8 cellular contexts compared by ENCODE assay signal in genomic region chr6:98769546-98769945, GRCh38.
DNase-seq lines count a peak whose midpoint lies in the region; ATAC-seq and TF ChIP-seq lines count a peak whose summit lies in the region.
"Had no signal": no experiment of that assay in that cellular context is flagged by ENCODE, and none has a peak within 500 bp of the region (broad histone marks: within the 10 kb centered on the region; RNA-seq: fewer than 3 reads in every experiment).

No MANE protein-coding gene starts in this region.

- H3K9me2 ChIP-seq in GM23338 (ENCODE audit: insufficient read depth), result no peaks in the 10 kb centered on the region
- H3K9me2 ChIP-seq in OCI-LY1 (ENCODE audit: low read depth, low read length), result no peaks in the 10 kb centered on the region

- no peak overlapping the region for H3K4me2 ChIP-seq in GM23338
- H3K4me2 ChIP-seq in OCI-LY1 (ENCODE audit: low read length), result no peak overlapping the region

- H3K4me1 ChIP-seq in GM23338 (ENCODE audit: insufficient read depth), result no peaks in the 10 kb centered on the region
- H3K4me1 ChIP-seq in OCI-LY1 (ENCODE audit: insufficient read depth, low read length, severe bottlenecking), result no peaks in the 10 kb centered on the region
- H3K4me1 ChIP-seq: SJSA1 had no signal

- H4K20me1 ChIP-seq in GM23338 (replicated peaks; ENCODE audit: insufficient read depth) (no peaks in the 10 kb centered on the region), OCI-LY1 (ENCODE audit: insufficient read depth, low read length) (no peaks in the 10 kb centered on the region)

- DNase-seq in G401 (ENCODE audit: low spot score) (peak; percentile 28), GM23338 (ENCODE audit: low spot score) (peak; percentile 65), iPS-NIHi11 (ENCODE audit: low spot score) (peak; percentile 38), ecto neural progenitor cell (ENCODE audit: low spot score) (no peak), cardiac septum (ENCODE audit: low spot score) (no peak)

- no peaks in the 10 kb centered on the region for H3K36me3 Mint-ChIP-seq in GM23338 (ENCODE audit: low read depth)

- H3K27me3 ChIP-seq in GM23338 (ENCODE audit: insufficient read depth) (no peaks in the 10 kb centered on the region), OCI-LY1 (ENCODE audit: insufficient read depth, low read length) (no peaks in the 10 kb centered on the region)

- no peaks in the 10 kb centered on the region for H3K79me2 ChIP-seq in GM23338 (replicated peaks; ENCODE audit: insufficient read depth)
- H3K79me2 ChIP-seq in OCI-LY1 (ENCODE audit: insufficient read depth, low read length), result no peaks in the 10 kb centered on the region

- H3K27ac Mint-ChIP-seq in GM23338, result no peak overlapping the region

- no peak overlapping the region for H3K27ac ChIP-seq in GM23338 (ENCODE audit: low read depth)
- H3K27ac ChIP-seq in OCI-LY1 (ENCODE audit: low read depth, low read length, poor library complexity, severe bottlenecking), result no peak overlapping the region
- H3K27ac ChIP-seq: SJSA1 had no signal

- H3K36me3 ChIP-seq in GM23338 (ENCODE audit: insufficient read depth) (no peaks in the 10 kb centered on the region), OCI-LY1 (ENCODE audit: insufficient read depth, low read length) (no peaks in the 10 kb centered on the region)
- H3K36me3 ChIP-seq: SJSA1 had no signal

- H3K4me1 Mint-ChIP-seq in GM23338, result peaks cover 4% of the 10 kb centered on the region

- no peak overlapping the region for H3K9ac ChIP-seq in OCI-LY1 (ENCODE audit: low read length)

- in situ Hi-C loops in G401 (cut with HindIII; ENCODE audit: low sequenced_read_pairs), result no loop called here

- H3F3A ChIP-seq in GM23338 (replicated peaks; ENCODE audit: low read depth) (no peaks in the 10 kb centered on the region), OCI-LY1 (ENCODE audit: insufficient read depth, low read length) (no peaks in the 10 kb centered on the region)

- H3K4me3 Mint-ChIP-seq in GM23338, result no peak overlapping the region

- ATAC-seq in GM23338 (peak; percentile 76), HG03378 (IDR thresholded peaks at IDR 0.05; ENCODE audit: unreplicated experiment) (no peak)

- peaks cover 3% of the 10 kb centered on the region for H3K27me3 Mint-ChIP-seq in GM23338 (ENCODE audit: insufficient read depth, low read depth, poor library complexity)

- H3K9me3 ChIP-seq in OCI-LY1 (ENCODE audit: low read length), result no peaks in the 10 kb centered on the region
- H3K9me3 ChIP-seq: SJSA1 had no signal

- H3K9me3 Mint-ChIP-seq in GM23338, result no peaks in the 10 kb centered on the region; the same call in 2 of the 3 replicates

- TF ChIP-seq CTCF in GM23338 (conservative IDR thresholded peaks at IDR 0.05; ENCODE audit: low read depth in 2 of 2) (peak; percentile 56 to 70), OCI-LY1 (IDR thresholded peaks at IDR 0.05; ENCODE audit: low read length) (peak; percentile 28; the same call in 1 of the 2 replicates)

- intact Hi-C loops in cardiac septum (cut with DNase I), result no loop called here

- H3K4me3 ChIP-seq in GM23338 (no peak overlapping the region), OCI-LY1 (ENCODE audit: low read depth, low read length, poor library complexity, severe bottlenecking) (no peak overlapping the region)
- H3K4me3 ChIP-seq: SJSA1 had no signal

- H2AFZ ChIP-seq in GM23338 (no peak overlapping the region), OCI-LY1 (ENCODE audit: low read length) (no peak overlapping the region)

TF ChIP-seq in GM23338, 12 proteins besides CTCF, POLR2A, EP300 and RAD21:
- TF ChIP-seq, protein P1, sequence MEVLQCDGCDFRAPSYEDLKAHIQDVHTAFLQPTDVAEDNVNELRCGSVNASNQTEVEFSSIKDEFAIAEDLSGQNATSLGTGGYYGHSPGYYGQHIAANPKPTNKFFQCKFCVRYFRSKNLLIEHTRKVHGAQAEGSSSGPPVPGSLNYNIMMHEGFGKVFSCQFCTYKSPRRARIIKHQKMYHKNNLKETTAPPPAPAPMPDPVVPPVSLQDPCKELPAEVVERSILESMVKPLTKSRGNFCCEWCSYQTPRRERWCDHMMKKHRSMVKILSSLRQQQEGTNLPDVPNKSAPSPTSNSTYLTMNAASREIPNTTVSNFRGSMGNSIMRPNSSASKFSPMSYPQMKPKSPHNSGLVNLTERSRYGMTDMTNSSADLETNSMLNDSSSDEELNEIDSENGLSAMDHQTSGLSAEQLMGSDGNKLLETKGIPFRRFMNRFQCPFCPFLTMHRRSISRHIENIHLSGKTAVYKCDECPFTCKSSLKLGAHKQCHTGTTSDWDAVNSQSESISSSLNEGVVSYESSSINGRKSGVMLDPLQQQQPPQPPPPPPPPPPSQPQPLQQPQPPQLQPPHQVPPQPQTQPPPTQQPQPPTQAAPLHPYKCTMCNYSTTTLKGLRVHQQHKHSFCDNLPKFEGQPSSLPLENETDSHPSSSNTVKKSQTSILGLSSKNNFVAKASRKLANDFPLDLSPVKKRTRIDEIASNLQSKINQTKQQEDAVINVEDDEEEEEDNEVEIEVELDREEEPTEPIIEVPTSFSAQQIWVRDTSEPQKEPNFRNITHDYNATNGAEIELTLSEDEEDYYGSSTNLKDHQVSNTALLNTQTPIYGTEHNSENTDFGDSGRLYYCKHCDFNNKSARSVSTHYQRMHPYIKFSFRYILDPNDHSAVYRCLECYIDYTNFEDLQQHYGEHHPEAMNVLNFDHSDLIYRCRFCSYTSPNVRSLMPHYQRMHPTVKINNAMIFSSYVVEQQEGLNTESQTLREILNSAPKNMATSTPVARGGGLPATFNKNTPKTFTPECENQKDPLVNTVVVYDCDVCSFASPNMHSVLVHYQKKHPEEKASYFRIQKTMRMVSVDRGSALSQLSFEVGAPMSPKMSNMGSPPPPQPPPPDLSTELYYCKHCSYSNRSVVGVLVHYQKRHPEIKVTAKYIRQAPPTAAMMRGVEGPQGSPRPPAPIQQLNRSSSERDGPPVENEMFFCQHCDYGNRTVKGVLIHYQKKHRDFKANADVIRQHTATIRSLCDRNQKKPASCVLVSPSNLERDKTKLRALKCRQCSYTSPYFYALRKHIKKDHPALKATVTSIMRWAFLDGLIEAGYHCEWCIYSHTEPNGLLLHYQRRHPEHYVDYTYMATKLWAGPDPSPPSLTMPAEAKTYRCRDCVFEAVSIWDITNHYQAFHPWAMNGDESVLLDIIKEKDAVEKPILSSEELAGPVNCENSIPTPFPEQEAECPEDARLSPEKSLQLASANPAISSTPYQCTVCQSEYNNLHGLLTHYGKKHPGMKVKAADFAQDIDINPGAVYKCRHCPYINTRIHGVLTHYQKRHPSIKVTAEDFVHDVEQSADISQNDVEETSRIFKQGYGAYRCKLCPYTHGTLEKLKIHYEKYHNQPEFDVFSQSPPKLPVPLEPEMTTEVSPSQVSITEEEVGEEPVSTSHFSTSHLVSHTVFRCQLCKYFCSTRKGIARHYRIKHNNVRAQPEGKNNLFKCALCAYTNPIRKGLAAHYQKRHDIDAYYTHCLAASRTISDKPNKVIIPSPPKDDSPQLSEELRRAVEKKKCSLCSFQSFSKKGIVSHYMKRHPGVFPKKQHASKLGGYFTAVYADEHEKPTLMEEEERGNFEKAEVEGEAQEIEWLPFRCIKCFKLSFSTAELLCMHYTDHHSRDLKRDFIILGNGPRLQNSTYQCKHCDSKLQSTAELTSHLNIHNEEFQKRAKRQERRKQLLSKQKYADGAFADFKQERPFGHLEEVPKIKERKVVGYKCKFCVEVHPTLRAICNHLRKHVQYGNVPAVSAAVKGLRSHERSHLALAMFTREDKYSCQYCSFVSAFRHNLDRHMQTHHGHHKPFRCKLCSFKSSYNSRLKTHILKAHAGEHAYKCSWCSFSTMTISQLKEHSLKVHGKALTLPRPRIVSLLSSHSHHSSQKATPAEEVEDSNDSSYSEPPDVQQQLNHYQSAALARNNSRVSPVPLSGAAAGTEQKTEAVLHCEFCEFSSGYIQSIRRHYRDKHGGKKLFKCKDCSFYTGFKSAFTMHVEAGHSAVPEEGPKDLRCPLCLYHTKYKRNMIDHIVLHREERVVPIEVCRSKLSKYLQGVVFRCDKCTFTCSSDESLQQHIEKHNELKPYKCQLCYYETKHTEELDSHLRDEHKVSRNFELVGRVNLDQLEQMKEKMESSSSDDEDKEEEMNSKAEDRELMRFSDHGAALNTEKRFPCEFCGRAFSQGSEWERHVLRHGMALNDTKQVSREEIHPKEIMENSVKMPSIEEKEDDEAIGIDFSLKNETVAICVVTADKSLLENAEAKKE (CRISPR knock-in tag; IDR thresholded peaks at IDR 0.05), result 0 out of 2 replicates have a peak, but pooled peaks have one; percentile 33
- TF ChIP-seq ZNF331 (CRISPR knock-in tag; IDR thresholded peaks at IDR 0.05; ENCODE audit: low read depth), result no peak

Comparison
In these comparisons a context has a peak if more than half of its experiments do, and no peak if none do; other contexts are left out.
1. DNase-seq: peak in G401 (single experiment), GM23338 (single experiment) and iPS-NIHi11 (single experiment); none in ecto neural progenitor cell (single experiment) and cardiac septum (single experiment).